10 cellular contexts compared by ENCODE assay signal in the genomic region with DNA sequence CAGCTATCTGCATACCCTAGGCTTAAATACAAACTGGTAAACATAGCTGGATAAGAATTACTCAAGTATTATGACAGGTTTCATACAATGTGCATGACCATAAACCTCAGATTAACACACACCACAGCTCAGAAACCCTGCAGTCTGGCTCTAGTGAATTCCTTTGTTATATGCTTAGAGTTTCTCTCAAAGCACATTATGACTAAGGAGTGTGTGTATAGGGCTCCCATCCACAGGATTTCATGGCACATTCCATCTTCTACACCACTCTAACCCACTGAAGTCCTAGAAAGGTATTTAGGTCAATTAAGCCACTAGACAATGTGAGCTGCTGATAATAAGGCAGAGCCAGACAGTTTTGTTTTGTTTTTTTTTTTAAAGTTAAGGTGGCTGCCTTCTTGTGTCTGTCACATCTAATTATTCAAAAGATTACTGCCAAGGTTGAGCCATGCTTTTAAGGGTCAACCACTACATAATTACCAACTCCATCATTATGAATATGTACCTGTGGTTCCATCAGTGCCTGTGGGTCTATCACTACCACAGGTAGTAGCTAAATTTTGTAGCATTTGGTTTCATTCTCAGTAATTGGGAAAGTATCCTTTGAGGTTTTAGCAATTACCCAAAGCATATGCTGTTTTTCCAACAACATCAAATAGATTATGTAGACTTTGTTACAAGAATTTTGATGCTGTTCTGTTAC.
DNase-seq lines count a peak whose midpoint lies in the region; ATAC-seq and TF ChIP-seq lines count a peak whose summit lies in the region.
"Had no signal": no experiment of that assay in that cellular context is flagged by ENCODE, and none has a peak within 500 bp of the region (broad histone marks: within the 10 kb centered on the region; RNA-seq: fewer than 3 reads in every experiment).

No MANE protein-coding gene starts in this region.

- DNase-seq in astrocyte of the spinal cord (ENCODE audit: low read depth, low spot score), result peak; percentile 92
- no peak for DNase-seq in osteocyte (ENCODE audit: extremely low spot score, unreplicated experiment)
- no peak for DNase-seq in stimulated activated CD4-positive, alpha-beta T cell treated with anti-CD3 and anti-CD28 coated beads, Interleukin-12 subunit alpha, Interleukin-12 subunit beta, amount 100 ng/mL, for 4 hours
- no peak for DNase-seq in OCI-M2 (lab: John Stamatoyannopoulos, UW; ENCODE audit: unreplicated experiment)
- no peak for DNase-seq in NCI-H1417 treated with DMSO at 0.1 percent for 48 hours (lab: John Stamatoyannopoulos, UW)
- DNase-seq in stimulated activated CD4-positive, alpha-beta T cell treated with anti-CD3 and anti-CD28 coated beads, Interleukin-4, amount 100 ng/mL, for 1 hour, result no peak

- peaks cover 16% of the 10 kb centered on the region for H3K9me3 Mint-ChIP-seq in osteocyte (ENCODE audit: unreplicated experiment)

- peaks cover 14% of the 10 kb centered on the region for H3K36me3 Mint-ChIP-seq in osteocyte (ENCODE audit: unreplicated experiment)

- in situ Hi-C loops in astrocyte of the spinal cord (cut with HindIII; ENCODE audit: low sequenced_read_pairs), result no loop called here

- peak; percentile 77 for ATAC-seq in GM18909 (IDR thresholded peaks at IDR 0.05; ENCODE audit: poor library complexity, unreplicated experiment)
- ATAC-seq in HG02870 (IDR thresholded peaks at IDR 0.05; ENCODE audit: unreplicated experiment), result peak; percentile 81
- ATAC-seq: gastroesophageal sphincter had no signal

- H3K4me1 Mint-ChIP-seq in osteocyte (ENCODE audit: unreplicated experiment), result peaks cover 38% of the 10 kb centered on the region

- H3K4me3 Mint-ChIP-seq in osteocyte (ENCODE audit: unreplicated experiment), result no peak overlapping the region

- no peak for TF ChIP-seq CTCF in astrocyte of the spinal cord (IDR thresholded peaks at IDR 0.05; ENCODE audit: low read depth, low read length)
- TF ChIP-seq CTCF in osteocyte (IDR thresholded peaks at IDR 0.05), result no peak

- no peak overlapping the region for H3K4me3 ChIP-seq in astrocyte of the spinal cord (ENCODE audit: low read depth, low read length)
- H3K4me3 ChIP-seq: gastroesophageal sphincter, HAP-1 had no signal

- peak overlapping the region; percentile 64 for H3K27ac Mint-ChIP-seq in osteocyte (ENCODE audit: unreplicated experiment)

- no peaks in the 10 kb centered on the region for H3K27me3 Mint-ChIP-seq in osteocyte (ENCODE audit: unreplicated experiment)
